In the genomic region with DNA sequence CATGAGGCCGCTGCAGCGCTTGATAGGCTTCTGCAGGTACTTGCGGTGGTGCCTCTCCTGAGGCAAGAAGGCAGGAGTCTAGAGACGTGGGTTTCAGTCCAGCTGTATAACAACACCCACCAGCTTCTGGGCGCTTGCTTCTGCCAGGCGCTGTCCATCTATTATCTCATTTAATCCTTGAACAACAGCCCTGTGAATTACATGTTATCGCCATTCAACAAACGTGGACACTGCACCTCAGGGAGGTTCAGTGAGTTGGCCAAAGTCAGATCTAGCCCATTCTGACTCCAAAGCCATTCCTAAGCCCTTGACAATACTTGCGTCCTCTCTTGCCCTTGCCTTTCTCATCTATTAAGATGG, we compare ENCODE assay signal across 9 cellular contexts. TPM values are rescaled to one million over a fixed set of nuclear protein-coding genes. Genes with fewer than 3 reads are reported as not detected.
A peak's percentile ranks its signal among the peaks of the same experiment; 100 is the strongest.
DNase-seq lines count a peak whose midpoint lies in the region; ATAC-seq and TF ChIP-seq lines count a peak whose summit lies in the region.
"Had no signal": no experiment of that assay in that cellular context is flagged by ENCODE, and none has a peak within 500 bp of the region (broad histone marks: within the 10 kb centered on the region; RNA-seq: fewer than 3 reads in every experiment).

No MANE protein-coding gene starts in this region.

- no peak for TF ChIP-seq POLR2A in ovary (IDR thresholded peaks at IDR 0.05)

- ATAC-seq in CD4-positive, CD25-positive, alpha-beta regulatory T cell (ENCODE audit: low read depth in 2 of 2) = no peak
- ATAC-seq in RWPE2 (ENCODE audit: low read depth) = no peak
- no peak for ATAC-seq in HG03097 (IDR thresholded peaks at IDR 0.05; ENCODE audit: low FRiP score, unreplicated experiment)
- no peak for ATAC-seq in GM18907 (IDR thresholded peaks at IDR 0.05; ENCODE audit: unreplicated experiment)

- intact Hi-C loops in ovary (cut with DNase I) = no loop called here

- TF ChIP-seq CTCF in RWPE2 (IDR thresholded peaks at IDR 0.05; ENCODE audit: poor library complexity, severe bottlenecking) (no peak), epithelial cell of proximal tubule (conservative IDR thresholded peaks at IDR 0.05; ENCODE audit: low read depth, low read length) (no peak), ovary (IDR thresholded peaks at IDR 0.05) (no peak)

- H3K4me1 Mint-ChIP-seq in CD4-positive, CD25-positive, alpha-beta regulatory T cell = peaks cover 0 to 16% (median 6%) of the 10 kb centered on the region in 4 donors

- H3K27me3 Mint-ChIP-seq in CD4-positive, CD25-positive, alpha-beta regulatory T cell = peaks cover 70% of the 10 kb centered on the region

- no peaks in the 10 kb centered on the region for H3K36me3 Mint-ChIP-seq in CD4-positive, CD25-positive, alpha-beta regulatory T cell

- no peak for TF ChIP-seq EP300 in ovary (IDR thresholded peaks at IDR 0.05)

- no peak overlapping the region for H3K4me3 ChIP-seq in CD4-positive, CD25-positive, alpha-beta regulatory T cell (ENCODE audit: low read depth, low read length)
- H3K4me3 ChIP-seq in RWPE2 (ENCODE audit: severe bottlenecking) (peak overlapping the region; percentile 43), epithelial cell of proximal tubule (ENCODE audit: low read depth, low read length) (peak overlapping the region; percentile 49), ovary (peak overlapping the region; percentile 33)

- no peak for DNase-seq in CD4-positive, CD25-positive, alpha-beta regulatory T cell
- DNase-seq in RWPE2 (ENCODE audit: low spot score) (no peak), epithelial cell of proximal tubule (ENCODE audit: low read depth) (no peak), ovary (no peak), dermis blood vessel endothelial cell (no peak), HUDEP-2 (lab: John Stamatoyannopoulos, UW; ENCODE audit: unreplicated experiment in 76 of 76) (no peak)

- H3K36me3 ChIP-seq in CD4-positive, CD25-positive, alpha-beta regulatory T cell (ENCODE audit: control insufficient read depth, insufficient read depth, low read length) = no peaks in the 10 kb centered on the region
- H3K36me3 ChIP-seq in RWPE2 (ENCODE audit: low read depth) = no peaks in the 10 kb centered on the region
- no peaks in the 10 kb centered on the region for H3K36me3 ChIP-seq in ovary

- peaks cover 34% of the 10 kb centered on the region for H3K27me3 ChIP-seq in CD4-positive, CD25-positive, alpha-beta regulatory T cell (ENCODE audit: control insufficient read depth, insufficient read depth, low read length)
- H3K27me3 ChIP-seq in RWPE2 (ENCODE audit: insufficient read depth, poor library complexity, severe bottlenecking) (peaks cover 10% of the 10 kb centered on the region), ovary (no peaks in the 10 kb centered on the region)

- no peaks in the 10 kb centered on the region for H3K4me1 ChIP-seq in CD4-positive, CD25-positive, alpha-beta regulatory T cell (ENCODE audit: control insufficient read depth, insufficient read depth, low read length, poor library complexity, severe bottlenecking)
- H3K4me1 ChIP-seq in RWPE2 (ENCODE audit: insufficient read depth, poor library complexity, severe bottlenecking) (no peaks in the 10 kb centered on the region), ovary (ENCODE audit: insufficient read depth) (peaks cover 3% of the 10 kb centered on the region)

- H3K9me3 Mint-ChIP-seq in CD4-positive, CD25-positive, alpha-beta regulatory T cell = peaks cover 0 to 9% (median 0%) of the 10 kb centered on the region in 7 donors

- 42 to 48% (median 43%) methylated on average over 9 of the region's 9 CpGs for WGBS in ovary, 3 donors

- no peak overlapping the region for H3K27ac Mint-ChIP-seq in CD4-positive, CD25-positive, alpha-beta regulatory T cell

- no peaks in the 10 kb centered on the region for H3K9me3 ChIP-seq in CD4-positive, CD25-positive, alpha-beta regulatory T cell (ENCODE audit: control insufficient read depth in 2 of 2, low read length in 2 of 2)
- H3K9me3 ChIP-seq in RWPE2 (ENCODE audit: severe bottlenecking) (no peaks in the 10 kb centered on the region), ovary (no peaks in the 10 kb centered on the region)

- peak overlapping the region in 3 of 4 donors; percentile 22 to 67 (median 54) for H3K4me3 Mint-ChIP-seq in CD4-positive, CD25-positive, alpha-beta regulatory T cell

- H3K27ac ChIP-seq in CD4-positive, CD25-positive, alpha-beta regulatory T cell (ENCODE audit: insufficient read depth, low read length, poor library complexity, severe bottlenecking) = no peak overlapping the region
- H3K27ac ChIP-seq in RWPE2 (ENCODE audit: poor library complexity, severe bottlenecking) (no peak overlapping the region), ovary (peak overlapping the region in 1 of 2 donors; percentile 42)

RNA-seq across cellular contexts. Expression of gene FAM181B, which starts 0.4 kb away (rescaled TPM):
- total RNA-seq in CD4-positive, CD25-positive, alpha-beta regulatory T cell = not detected
- polyA plus RNA-seq in CD4-positive, CD25-positive, alpha-beta regulatory T cell = not detected
- total RNA-seq in epithelial cell of proximal tubule (0.06 and 0.14 TPM in 2 replicates), ovary (1 to 10 TPM; 1.1 to 2.1 (median 1.6) TPM), dermis blood vessel endothelial cell (under 0.01 and 0.05 TPM in 2 replicates)
- 1 to 10 TPM; 1.2 to 1.4 TPM for polyA plus RNA-seq in ovary
- total RNA-seq: activated CD8-positive, alpha-beta memory T cell treated with anti-CD3 and anti-CD28 coated beads for 36 hours had no signal
